12 cellular contexts compared by ENCODE assay signal in genomic region chr3:51673181-51673801, GRCh38. TPM values are rescaled to one million over a fixed set of nuclear protein-coding genes. Genes with fewer than 3 reads are reported as not detected.
A peak's percentile ranks its signal among the peaks of the same experiment; 100 is the strongest.
DNase-seq lines count a peak whose midpoint lies in the region; ATAC-seq and TF ChIP-seq lines count a peak whose summit lies in the region.
"Had no signal": no experiment of that assay in that cellular context is flagged by ENCODE, and none has a peak within 500 bp of the region (broad histone marks: within the 10 kb centered on the region; RNA-seq: fewer than 3 reads in every experiment).

No MANE protein-coding gene starts in this region.

- H3K27ac Mint-ChIP-seq in osteocyte (ENCODE audit: unreplicated experiment), result no peak overlapping the region

- no peak overlapping the region for H2AFZ ChIP-seq in GM23248

- H3K27ac ChIP-seq in RWPE2 (ENCODE audit: poor library complexity, severe bottlenecking) (no peak overlapping the region), GM23248 (no peak overlapping the region)
- H3K27ac ChIP-seq: thoracic aorta had no signal

- H3K4me1 ChIP-seq in RWPE2 (ENCODE audit: insufficient read depth, poor library complexity, severe bottlenecking), result peaks cover 11% of the 10 kb centered on the region
- peaks cover 21% of the 10 kb centered on the region for H3K4me1 ChIP-seq in GM23248 (ENCODE audit: insufficient read depth)

- H3K79me2 ChIP-seq in GM23248 (ENCODE audit: insufficient read depth), result peaks cover 42% of the 10 kb centered on the region

- DNase-seq in NCI-H82 (lab: John Stamatoyannopoulos, UW) (peak; percentile 9), NCI-H82 treated with DMSO at 0.1 percent for 48 hours (lab: John Stamatoyannopoulos, UW; ENCODE audit: unreplicated experiment) (no peak), RWPE2 (ENCODE audit: low spot score) (peak; percentile 9), epidermal melanocyte (ENCODE audit: insufficient read length, low spot score) (peak; percentile 46), osteocyte (ENCODE audit: extremely low spot score, unreplicated experiment) (no peak), dedifferentiated amniotic fluid mesenchymal stem cell (ENCODE audit: extremely low spot score) (no peak), GM23248 (no peak)
- DNase-seq: H7, KG1 had no signal

- H4K20me1 ChIP-seq in GM23248 (ENCODE audit: insufficient read depth), result no peaks in the 10 kb centered on the region

- no peaks in the 10 kb centered on the region for H3K9me3 Mint-ChIP-seq in osteocyte (ENCODE audit: unreplicated experiment)

- H3K27me3 ChIP-seq in RWPE2 (ENCODE audit: insufficient read depth, poor library complexity, severe bottlenecking) (no peaks in the 10 kb centered on the region), GM23248 (replicated peaks; ENCODE audit: insufficient read depth) (no peaks in the 10 kb centered on the region)

- peaks cover 7% of the 10 kb centered on the region for H3K36me3 Mint-ChIP-seq in osteocyte (ENCODE audit: unreplicated experiment)

- H3K4me1 Mint-ChIP-seq in osteocyte (ENCODE audit: unreplicated experiment), result peaks cover 31% of the 10 kb centered on the region

- no peak overlapping the region for H3K4me3 ChIP-seq in RWPE2 (ENCODE audit: severe bottlenecking)
- H3K4me3 ChIP-seq in GM23248, result no peak overlapping the region
- H3K4me3 ChIP-seq: thoracic aorta had no signal

- TF ChIP-seq CTCF in RWPE2 (IDR thresholded peaks at IDR 0.05; ENCODE audit: poor library complexity, severe bottlenecking), result no peak
- TF ChIP-seq CTCF in osteocyte (IDR thresholded peaks at IDR 0.05), result no peak

- H3K9me3 ChIP-seq in RWPE2 (ENCODE audit: severe bottlenecking) (no peaks in the 10 kb centered on the region), GM23248 (ENCODE audit: low read depth) (no peaks in the 10 kb centered on the region)
- H3K9me3 ChIP-seq: thoracic aorta had no signal

- no peak overlapping the region for H3K9ac ChIP-seq in GM23248

- H3K36me3 ChIP-seq in RWPE2 (ENCODE audit: low read depth) (peaks cover 20% of the 10 kb centered on the region), GM23248 (ENCODE audit: low read depth) (no peaks in the 10 kb centered on the region)
- H3K36me3 ChIP-seq: thoracic aorta had no signal

- H3F3A ChIP-seq in GM23248 (ENCODE audit: insufficient read depth), result peaks cover 41% of the 10 kb centered on the region

- no peaks in the 10 kb centered on the region for H3K9me2 ChIP-seq in GM23248 (ENCODE audit: insufficient read depth)

- no peaks in the 10 kb centered on the region for H3K27me3 Mint-ChIP-seq in osteocyte (ENCODE audit: unreplicated experiment)

- ATAC-seq in RWPE2 (ENCODE audit: low read depth) (no peak), HG03354 (IDR thresholded peaks at IDR 0.05; ENCODE audit: poor library complexity, severe bottlenecking, unreplicated experiment) (no peak)
- ATAC-seq: SK-N-SH treated with all-trans-retinoic acid at 6 μM for 48 hours had no signal

- 75 to 77% methylated on average over 4 of the region's 4 CpGs for WGBS in GM23248 (ENCODE audit: low coverage in 1 of 2, low lambda C conversion rate in 2 of 2, missing lambda C conversion rate in 2 of 2), 2 experiments

- H3K4me2 ChIP-seq in GM23248 (ENCODE audit: unreplicated experiment), result no peak overlapping the region

- H3K4me3 Mint-ChIP-seq in osteocyte (ENCODE audit: unreplicated experiment), result peak overlapping the region; percentile 53

- in situ Hi-C loops in GM23248 (cut with MboI), result no loop called here

RNA-seq across cellular contexts. Expression of gene TEX264, which starts 2.2 kb away (rescaled TPM):
- 63.0 and 65.2 TPM in 2 replicates for total RNA-seq in osteocyte
- total RNA-seq in GM23248 (2014; rRNA removed; shearing (Covaris generic)), result 77.9 and 89.8 TPM in 2 replicates
- 66.7 and 74.9 TPM in 2 replicates for polyA plus RNA-seq in GM23248 (2016; fragmentation: Nextera tagmentation; extraction: Ambion mirVana)

RNA-seq across cellular contexts. Expression of gene GRM2, which starts 33.6 kb away (rescaled TPM):
- 0.10 and 0.32 TPM in 2 replicates for total RNA-seq in osteocyte
- 1.1 TPM in 1 of 2 replicates, not detected in the other for total RNA-seq in GM23248 (2014; rRNA removed; shearing (Covaris generic))
- not detected in 2 replicates for polyA plus RNA-seq in GM23248 (2016; fragmentation: Nextera tagmentation; extraction: Ambion mirVana)

Comparison
In these comparisons a context has a peak if more than half of its experiments do, and no peak if none do; other contexts are left out.
1. DNase-seq: peak in NCI-H82 (single experiment), RWPE2 (single experiment) and epidermal melanocyte (single experiment); none in NCI-H82 treated with DMSO at 0.1 percent for 48 hours (single experiment), osteocyte (single experiment), dedifferentiated amniotic fluid mesenchymal stem cell (single experiment) and GM23248 (single experiment).